ENCODE assay signal across 13 cellular contexts in the genomic region with DNA sequence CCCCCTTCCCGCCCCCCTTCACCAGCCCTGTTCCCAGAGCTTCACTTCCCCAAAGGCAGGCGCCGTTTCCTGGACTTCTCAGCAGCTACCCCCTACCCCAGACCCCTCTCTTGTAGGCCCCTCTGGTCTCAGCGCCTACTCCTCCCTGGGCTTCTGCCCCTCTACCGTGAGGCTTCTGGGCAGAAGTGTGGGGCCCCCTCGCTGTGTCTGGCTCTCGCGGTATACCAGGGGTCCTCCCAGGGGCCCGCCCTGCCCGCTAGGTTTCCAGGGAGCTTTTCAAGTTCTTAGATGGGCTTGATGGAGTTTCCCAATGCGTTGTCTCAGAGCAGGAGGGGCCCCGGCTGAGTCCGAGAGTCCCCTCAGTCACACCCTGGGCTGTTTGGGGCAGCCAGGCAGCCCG.
DNase-seq lines count a peak whose midpoint lies in the region; ATAC-seq and TF ChIP-seq lines count a peak whose summit lies in the region.
"Had no signal": no experiment of that assay in that cellular context is flagged by ENCODE, and none has a peak within 500 bp of the region (broad histone marks: within the 10 kb centered on the region; RNA-seq: fewer than 3 reads in every experiment).

No MANE protein-coding gene starts in this region.

- H3K4me3 Mint-ChIP-seq in effector memory CD8-positive, alpha-beta T cell: peak overlapping the region; percentile 81 to 84
- peak overlapping the region; percentile 15 to 88 (median 74) for H3K4me3 Mint-ChIP-seq in naive thymus-derived CD8-positive, alpha-beta T cell

- no peak for TF ChIP-seq CTCF in cardiac muscle cell (IDR thresholded peaks at IDR 0.05; ENCODE audit: low read depth, low read length)
- TF ChIP-seq CTCF in upper lobe of right lung (IDR thresholded peaks at IDR 0.05): no peak
- no peak for TF ChIP-seq CTCF in GM20000 (IDR thresholded peaks at IDR 0.05; ENCODE audit: extremely low read depth, missing control alignments)
- no peak for TF ChIP-seq CTCF in ovary (IDR thresholded peaks at IDR 0.05)

- intact Hi-C loops in left cardiac atrium (cut with DNase I) (no loop called here), upper lobe of right lung (cut with DNase I) (no loop called here), ovary (cut with DNase I) (no loop called here)

- H3K4me3 ChIP-seq in cardiac muscle cell (no peak overlapping the region), upper lobe of right lung (no peak overlapping the region), ovary (no peak overlapping the region)

- no peak for ATAC-seq in left cardiac atrium
- no peak for ATAC-seq in effector memory CD8-positive, alpha-beta T cell (replicated peaks)
- no peak for ATAC-seq in naive thymus-derived CD8-positive, alpha-beta T cell
- no peak for ATAC-seq in upper lobe of right lung

- POLR2A ChIA-PET in naive thymus-derived CD8-positive, alpha-beta T cell (lab: Charles Lee): interaction anchor here (7.0 to 67.2 kb wide), 3 partner anchors 13 to 56 kb away, joined by 55 to 5369 read pairs (median 143); no protein-coding TSS in a partner anchor

- H3K4me1 ChIP-seq in cardiac muscle cell (ENCODE audit: low read depth) (peaks cover 75% of the 10 kb centered on the region), upper lobe of right lung (peaks cover 91% of the 10 kb centered on the region), ovary (ENCODE audit: insufficient read depth) (peaks cover 63% of the 10 kb centered on the region)

- DNase-seq in cardiac muscle cell (ENCODE audit: low read depth in 1 of 2, low spot score in 1 of 2) (no peak), left cardiac atrium (no peak), upper lobe of right lung (no peak), GM20000 (ENCODE audit: low spot score) (no peak), ovary (no peak)
- DNase-seq in effector memory CD8-positive, alpha-beta T cell: no peak
- no peak for DNase-seq in naive thymus-derived CD8-positive, alpha-beta T cell
- DNase-seq in effector CD8-positive, alpha-beta T cell (lab: John Stamatoyannopoulos, UW): no peak
- DNase-seq: anterior cingulate cortex; NCI-H1105; NCI-H748 treated with DMSO at 0.1 percent for 48 hours; stimulated activated CD4-positive, alpha-beta T cell treated with anti-CD3 and anti-CD28 coated beads, Interleukin-4, amount 100 ng/mL, for 1 hour had no signal

- no peaks in the 10 kb centered on the region for H3K27me3 Mint-ChIP-seq in effector memory CD8-positive, alpha-beta T cell
- no peaks in the 10 kb centered on the region for H3K27me3 Mint-ChIP-seq in naive thymus-derived CD8-positive, alpha-beta T cell

- TF ChIP-seq EP300 in ovary (IDR thresholded peaks at IDR 0.05): no peak

- 86 to 90% (median 88%) methylated on average over 14 of the region's 14 CpGs for WGBS in ovary, 3 donors

- H3K36me3 ChIP-seq in cardiac muscle cell (no peaks in the 10 kb centered on the region), upper lobe of right lung (no peaks in the 10 kb centered on the region), ovary (no peaks in the 10 kb centered on the region)

- H3K27ac ChIP-seq in cardiac muscle cell (peak overlapping the region; percentile 90), upper lobe of right lung (peak overlapping the region; percentile 81), ovary (peak overlapping the region in 1 of 2 donors; percentile 48)
- H3K27ac ChIP-seq: neutrophil had no signal

- H3K9me3 ChIP-seq in cardiac muscle cell (ENCODE audit: low read depth) (no peaks in the 10 kb centered on the region), upper lobe of right lung (no peaks in the 10 kb centered on the region), ovary (no peaks in the 10 kb centered on the region)
- H3K9me3 ChIP-seq: neutrophil had no signal

- H3K9me3 Mint-ChIP-seq in effector memory CD8-positive, alpha-beta T cell: no peaks in the 10 kb centered on the region
- H3K9me3 Mint-ChIP-seq in naive thymus-derived CD8-positive, alpha-beta T cell: no peaks in the 10 kb centered on the region

- peaks cover 74 to 75% of the 10 kb centered on the region in 2 donors for H3K4me1 Mint-ChIP-seq in effector memory CD8-positive, alpha-beta T cell (ENCODE audit: low read depth in 2 of 2)
- H3K4me1 Mint-ChIP-seq in naive thymus-derived CD8-positive, alpha-beta T cell: peaks cover 50 to 91% (median 88%) of the 10 kb centered on the region in 4 donors

- H3K36me3 Mint-ChIP-seq in effector memory CD8-positive, alpha-beta T cell (ENCODE audit: insufficient read depth): peaks cover 32% of the 10 kb centered on the region
- peaks cover 0 to 9% (median 0%) of the 10 kb centered on the region in 3 donors for H3K36me3 Mint-ChIP-seq in naive thymus-derived CD8-positive, alpha-beta T cell

- H3K27me3 ChIP-seq in cardiac muscle cell (no peaks in the 10 kb centered on the region), upper lobe of right lung (no peaks in the 10 kb centered on the region), ovary (no peaks in the 10 kb centered on the region)
- H3K27me3 ChIP-seq: neutrophil had no signal

- peak overlapping the region; percentile 94 for H3K27ac Mint-ChIP-seq in effector memory CD8-positive, alpha-beta T cell
- peak overlapping the region in 6 of 10 donors; percentile 47 to 94 (median 90) for H3K27ac Mint-ChIP-seq in naive thymus-derived CD8-positive, alpha-beta T cell

- no peak for TF ChIP-seq POLR2A in ovary (IDR thresholded peaks at IDR 0.05)
